ENCODE assay signal across 12 cellular contexts in the genomic region with DNA sequence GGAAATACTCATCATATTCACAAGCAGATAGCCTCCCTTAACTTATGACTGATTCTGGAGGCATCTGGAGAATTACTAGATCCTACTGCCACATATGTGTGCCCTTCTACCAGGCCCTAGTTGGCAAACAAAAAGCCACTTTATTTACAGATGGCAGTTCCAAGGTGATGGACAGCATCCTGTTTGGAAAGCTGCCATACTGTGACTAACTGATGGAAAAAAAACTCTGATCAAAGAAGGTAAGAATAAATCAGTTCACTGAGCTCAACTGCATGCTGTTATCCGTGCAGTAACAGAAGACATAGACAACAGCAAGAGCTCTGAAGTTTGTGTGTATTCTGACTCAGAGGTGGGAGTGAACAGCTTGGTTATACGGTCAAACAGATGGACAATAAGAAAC.
DNase-seq lines count a peak whose midpoint lies in the region; ATAC-seq and TF ChIP-seq lines count a peak whose summit lies in the region.
"Had no signal": no experiment of that assay in that cellular context is flagged by ENCODE, and none has a peak within 500 bp of the region (broad histone marks: within the 10 kb centered on the region; RNA-seq: fewer than 3 reads in every experiment).

No MANE protein-coding gene starts in this region.

- peaks cover 5% of the 10 kb centered on the region for H3K4me1 ChIP-seq in osteoblast (ENCODE audit: insufficient read depth, low read length)
- H3K4me1 ChIP-seq: lower lobe of right lung had no signal

- peaks cover 5% of the 10 kb centered on the region for H3K9me3 ChIP-seq in osteoblast (ENCODE audit: low read depth, low read length)

- H3K27ac ChIP-seq in osteoblast (ENCODE audit: low read depth, low read length) = no peak overlapping the region
- H3K27ac ChIP-seq: lower lobe of right lung, skin epidermis had no signal

- no peak for ATAC-seq in HG03342 (IDR thresholded peaks at IDR 0.05; ENCODE audit: unreplicated experiment)
- ATAC-seq: lower lobe of right lung had no signal

- no peak overlapping the region for H3K4me3 ChIP-seq in osteoblast (ENCODE audit: insufficient read depth, low read length)
- H3K4me3 ChIP-seq: lower lobe of right lung, skin epidermis had no signal

- H3K27me3 ChIP-seq in osteoblast (ENCODE audit: insufficient read depth, low read length) = no peaks in the 10 kb centered on the region

- H3K79me2 ChIP-seq in osteoblast (ENCODE audit: insufficient read depth, low read length) = no peaks in the 10 kb centered on the region

- no peak overlapping the region for H2AFZ ChIP-seq in osteoblast (ENCODE audit: low read length)

- no peak for TF ChIP-seq CTCF in osteoblast (IDR thresholded peaks at IDR 0.05; ENCODE audit: extremely low read depth, low read depth, low read length)

- peak; percentile 0 for DNase-seq in NCI-H1092 (lab: John Stamatoyannopoulos, UW)
- no peak for DNase-seq in NCI-H1092 treated with DMSO at 0.1 percent for 48 hours (lab: John Stamatoyannopoulos, UW)
- DNase-seq in NCI-H446 treated with DMSO at 0.1 percent for 48 hours (lab: John Stamatoyannopoulos, UW) = peak; percentile 26
- peak; percentile 79 for DNase-seq in dermis blood vessel endothelial cell
- peak; percentile 3 for DNase-seq in osteoblast (ENCODE audit: insufficient read length, low spot score, missing footprints)
- no peak for DNase-seq in SKM-1 (lab: John Stamatoyannopoulos, UW; ENCODE audit: unreplicated experiment)
- no peak for DNase-seq in activated CD4-positive, alpha-beta T cell treated with anti-CD3 and anti-CD28 coated beads, Interleukin-2, amount 50 U/mL, for 48 hours
- DNase-seq: 8988T, GOT3, lower lobe of right lung had no signal

- no peaks in the 10 kb centered on the region for H3K36me3 ChIP-seq in osteoblast (ENCODE audit: insufficient read depth, low read length)
- H3K36me3 ChIP-seq: lower lobe of right lung had no signal

- no peaks in the 10 kb centered on the region for H4K20me1 ChIP-seq in osteoblast (ENCODE audit: insufficient read depth, low read length)

- no peak overlapping the region for H3K4me2 ChIP-seq in osteoblast (ENCODE audit: insufficient read depth, low read length)

Comparison
In these comparisons a context has a peak if more than half of its experiments do, and no peak if none do; other contexts are left out.
1. DNase-seq: peak in NCI-H1092 (single experiment), NCI-H446 treated with DMSO at 0.1 percent for 48 hours (single experiment), dermis blood vessel endothelial cell (single experiment) and osteoblast (single experiment); none in NCI-H1092 treated with DMSO at 0.1 percent for 48 hours (single experiment), SKM-1 (single experiment) and activated CD4-positive, alpha-beta T cell treated with anti-CD3 and anti-CD28 coated beads, Interleukin-2, amount 50 U/mL, for 48 hours (0 of 2).